ENCODE assay signal across 8 cellular contexts in the genomic region with DNA sequence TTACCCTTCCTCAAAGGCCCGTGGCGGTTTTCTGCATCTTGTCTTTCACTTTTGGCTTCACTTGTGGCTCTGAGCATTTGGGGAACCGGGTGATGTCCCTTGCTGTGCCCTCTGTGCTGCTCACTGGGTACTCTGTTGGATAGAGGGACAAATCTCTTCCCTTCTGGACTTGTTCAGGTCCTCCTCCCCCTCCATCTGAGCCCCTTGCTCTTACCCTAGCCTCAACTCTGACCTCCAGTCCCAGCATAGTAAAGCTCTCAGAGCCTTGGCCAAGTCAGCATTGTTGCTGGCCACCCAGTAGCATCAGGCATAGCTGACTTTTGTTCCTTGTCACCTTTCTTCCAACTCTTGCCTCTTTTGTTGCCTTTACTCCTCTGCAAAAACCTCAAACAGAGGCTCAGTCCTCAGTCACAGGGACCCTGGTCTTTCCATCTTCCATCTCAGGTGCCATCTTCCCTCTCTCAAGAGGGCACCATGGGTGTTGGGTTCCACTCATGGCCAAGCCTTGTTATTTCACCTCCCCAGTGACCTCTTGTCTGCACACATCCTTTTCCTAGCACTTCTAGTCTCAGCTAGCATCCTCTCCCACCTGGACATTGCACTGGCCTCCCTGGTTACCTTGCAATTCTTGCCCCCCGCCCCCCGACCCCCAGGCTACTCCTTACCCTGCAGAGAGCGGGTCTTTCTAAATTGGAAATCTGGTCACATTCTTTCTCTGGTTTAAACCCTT. TPM values are rescaled to one million over a fixed set of nuclear protein-coding genes. Genes with fewer than 3 reads are reported as not detected.
A peak's percentile ranks its signal among the peaks of the same experiment; 100 is the strongest.
DNase-seq lines count a peak whose midpoint lies in the region; ATAC-seq and TF ChIP-seq lines count a peak whose summit lies in the region.

No MANE protein-coding gene starts in this region.

- peak overlapping the region; percentile 98 for H3K9ac ChIP-seq in Karpas-422 (ENCODE audit: low read length)

- no peaks in the 10 kb centered on the region; the same call in 1 of the 2 replicates for H4K20me1 ChIP-seq in Karpas-422 (ENCODE audit: insufficient read depth, low read depth, low read length)

- H3K4me1 ChIP-seq in Karpas-422 (ENCODE audit: low read length), result peaks cover 34% of the 10 kb centered on the region

- no peak for TF ChIP-seq CTCF in fibroblast of villous mesenchyme (IDR thresholded peaks at IDR 0.05; ENCODE audit: insufficient read depth, low read depth, low read length)

- H2AFZ ChIP-seq in Karpas-422 (ENCODE audit: low read length), result no peak overlapping the region

- ATAC-seq in GM21360 (IDR thresholded peaks at IDR 0.05; ENCODE audit: unreplicated experiment), result peak; percentile 46

- no peaks in the 10 kb centered on the region for H3K9me2 ChIP-seq in Karpas-422 (replicated peaks; ENCODE audit: insufficient read depth, low read length)

- H3K4me2 ChIP-seq in Karpas-422 (ENCODE audit: low read depth, low read length, poor library complexity, severe bottlenecking), result peak overlapping the region; percentile 77

- H3K27me3 ChIP-seq in Karpas-422 (ENCODE audit: low read length), result no peaks in the 10 kb centered on the region

- H3K36me3 ChIP-seq in Karpas-422 (ENCODE audit: insufficient read depth, low read length), result peaks cover 19% of the 10 kb centered on the region; the same call in 1 of the 2 replicates

- H3K27ac ChIP-seq in Karpas-422 (ENCODE audit: low read length), result peak overlapping the region; percentile 89

- no peaks in the 10 kb centered on the region for H3K9me3 ChIP-seq in Karpas-422 (ENCODE audit: low read length)

- H3K79me2 ChIP-seq in Karpas-422 (ENCODE audit: low read length), result peaks cover 34% of the 10 kb centered on the region

- peak overlapping the region; percentile 91 for H3K4me3 ChIP-seq in Karpas-422 (ENCODE audit: low read length)
- peak overlapping the region; percentile 98 for H3K4me3 ChIP-seq in fibroblast of villous mesenchyme (ENCODE audit: low read depth, low read length)

- DNase-seq in ELR (ENCODE audit: low read depth) (peak; percentile 84), Karpas-422 (peak; percentile 94), activated T-cell treated with anti-CD3 and anti-CD28 coated beads for 4 hours (peak; percentile 69), fibroblast of villous mesenchyme (ENCODE audit: low read depth) (no peak), putamen (ENCODE audit: low spot score) (peak; percentile 57), D341Med (ENCODE audit: low spot score) (no peak), HuH-7.5 (ENCODE audit: low spot score) (no peak)

RNA-seq across cellular contexts. Expression of a gene that starts 0.4 kb away (rescaled TPM):
- total RNA-seq in Karpas-422 (2014; rRNA removed; shearing (Covaris generic); ENCODE audit: low replicate concordance), result 92.4 and 264 TPM in 2 replicates
- total RNA-seq in fibroblast of villous mesenchyme, result 54.0 and 72.8 TPM in 2 replicates

RNA-seq across cellular contexts. Expression of a gene that starts 5.4 kb away (rescaled TPM):
- 1.0 and 1.6 TPM in 2 replicates for total RNA-seq in Karpas-422 (2014; rRNA removed; shearing (Covaris generic); ENCODE audit: low replicate concordance)
- total RNA-seq in fibroblast of villous mesenchyme, result 1.3 TPM in 1 of 2 replicates, not detected in the other

RNA-seq across cellular contexts. Expression of a gene that starts 6.9 kb away (rescaled TPM):
- 1.1 and 1.3 TPM in 2 replicates for total RNA-seq in Karpas-422 (2014; rRNA removed; shearing (Covaris generic); ENCODE audit: low replicate concordance)
- 8.6 and 9.3 TPM in 2 replicates for total RNA-seq in fibroblast of villous mesenchyme

RNA-seq across cellular contexts. Expression of a gene that starts 31.4 kb away (rescaled TPM):
- 11.0 and 15.4 TPM in 2 replicates for total RNA-seq in Karpas-422 (2014; rRNA removed; shearing (Covaris generic); ENCODE audit: low replicate concordance)
- total RNA-seq in fibroblast of villous mesenchyme, result 90.5 and 104 TPM in 2 replicates

RNA-seq across cellular contexts. Expression of a gene that starts 43.3 kb away (rescaled TPM):
- not detected in 2 replicates for total RNA-seq in Karpas-422 (2014; rRNA removed; shearing (Covaris generic); ENCODE audit: low replicate concordance)
- total RNA-seq in fibroblast of villous mesenchyme, result not detected in 2 replicates

Comparison
In these comparisons a context has a peak if more than half of its experiments do, and no peak if none do; other contexts are left out.
1. DNase-seq: peak in ELR (single experiment), Karpas-422 (single experiment), activated T-cell treated with anti-CD3 and anti-CD28 coated beads for 4 hours (single experiment) and putamen (single experiment); none in fibroblast of villous mesenchyme (single experiment), D341Med (single experiment) and HuH-7.5 (single experiment).